Comparison of ENCODE assay signal across 17 cellular contexts in the genomic region with DNA sequence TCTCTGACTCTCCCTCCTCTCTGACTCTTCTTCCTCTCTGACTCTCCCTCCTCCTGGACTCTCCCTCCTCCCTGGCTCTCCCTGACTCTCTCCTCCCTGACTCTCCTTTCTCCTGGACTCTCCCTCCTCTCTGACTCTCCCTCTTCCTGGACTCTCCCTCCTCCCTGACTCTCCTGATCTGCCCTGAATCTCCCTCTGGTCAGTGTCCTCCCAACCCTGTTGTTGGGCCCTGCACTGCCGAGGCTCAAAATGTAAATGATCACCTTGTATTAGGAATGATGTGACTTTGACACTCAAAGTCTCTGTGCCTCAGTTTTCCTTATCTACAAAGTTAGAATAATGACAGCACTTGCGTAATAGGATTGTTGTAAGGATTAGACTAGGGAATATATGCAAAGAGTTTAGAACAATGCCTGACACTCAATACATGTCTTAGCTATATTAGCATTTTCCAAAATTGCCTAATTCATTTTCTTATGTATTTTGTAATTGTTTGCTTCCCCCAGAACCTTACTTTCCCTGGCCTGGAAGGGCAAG.
DNase-seq lines count a peak whose midpoint lies in the region; ATAC-seq and TF ChIP-seq lines count a peak whose summit lies in the region.
"Had no signal": no experiment of that assay in that cellular context is flagged by ENCODE, and none has a peak within 500 bp of the region (broad histone marks: within the 10 kb centered on the region; RNA-seq: fewer than 3 reads in every experiment).

No MANE protein-coding gene starts in this region.

- intact Hi-C loops in IMR-90 (cut with micrococcal nuclease) (no loop called here), right lobe of liver (cut with DNase I) (no loop called here)

- H2BK15ac ChIP-seq in IMR-90 (ENCODE audit: low read depth, low read length), result no peak overlapping the region

- no peaks in the 10 kb centered on the region for H3K36me3 ChIP-seq in IMR-90 (ENCODE audit: control insufficient read depth, insufficient read depth, low read length)
- no peaks in the 10 kb centered on the region for H3K36me3 ChIP-seq in right lobe of liver
- H3K36me3 ChIP-seq in suprapubic skin, result no peaks in the 10 kb centered on the region
- H3K36me3 ChIP-seq: BLaER1 had no signal

- H3K79me1 ChIP-seq in IMR-90 (ENCODE audit: low read depth in 1 of 2, low read length in 2 of 2), result no peaks in the 10 kb centered on the region

- no peak overlapping the region for H3K23ac ChIP-seq in IMR-90 (ENCODE audit: low read depth, low read length)

- ATAC-seq in IMR-90 (ENCODE audit: low read depth) (no peak), right lobe of liver (no peak), HG02884 (IDR thresholded peaks at IDR 0.05; ENCODE audit: unreplicated experiment) (no peak)
- ATAC-seq: CD8-positive, alpha-beta T cell had no signal

- no peaks in the 10 kb centered on the region for H3K9me1 ChIP-seq in IMR-90 (ENCODE audit: insufficient read depth, low read length)

- H3K4me3 Mint-ChIP-seq in chondrocyte (ENCODE audit: unreplicated experiment), result no peak overlapping the region
- H3K4me3 Mint-ChIP-seq: B cell; CD4-positive, CD25-positive, alpha-beta regulatory T cell; CD8-positive, alpha-beta T cell had no signal

- no peaks in the 10 kb centered on the region for H3K9me3 Mint-ChIP-seq in chondrocyte (ENCODE audit: low read depth)
- H3K9me3 Mint-ChIP-seq: CD4-positive, CD25-positive, alpha-beta regulatory T cell; CD8-positive, alpha-beta T cell had no signal

- TF ChIP-seq CTCF in IMR-90 (conservative IDR thresholded peaks at IDR 0.05; ENCODE audit: low read depth, low read length), result no peak
- TF ChIP-seq CTCF in chondrocyte (IDR thresholded peaks at IDR 0.05), result no peak
- no peak for TF ChIP-seq CTCF in right lobe of liver (IDR thresholded peaks at IDR 0.05)
- no peak for TF ChIP-seq CTCF in suprapubic skin (IDR thresholded peaks at IDR 0.05)

- H2AFZ ChIP-seq in IMR-90 (replicated peaks; ENCODE audit: low read length, poor library complexity), result no peak overlapping the region
- H2AFZ ChIP-seq: GM23248 had no signal

- no peak overlapping the region for H3K56ac ChIP-seq in IMR-90 (ENCODE audit: extremely low read depth, insufficient read depth, low read length)

- no peak overlapping the region for H3K4me3 ChIP-seq in IMR-90 (ENCODE audit: insufficient read depth, low read depth, low read length)
- H3K4me3 ChIP-seq in right lobe of liver, result no peak overlapping the region
- no peak overlapping the region for H3K4me3 ChIP-seq in suprapubic skin
- H3K4me3 ChIP-seq: BLaER1, GM23248 had no signal

- no CpG with 5 or more reads among the region's 2 CpGs for WGBS in IMR-90 (ENCODE audit: extremely low coverage in 2 of 2, insufficient read length in 1 of 2), 2 experiments
- WGBS in right lobe of liver (ENCODE audit: insufficient coverage, low coverage, low lambda C conversion rate, missing lambda C conversion rate), result 80% methylated on average over 2 of the region's 2 CpGs
- WGBS in suprapubic skin, result 100% methylated on average over 2 of the region's 2 CpGs

- H3K4me1 ChIP-seq in IMR-90 (ENCODE audit: control insufficient read depth, insufficient read depth, low read length) (0 out of 2 replicates have a peak, but pooled peaks cover 1% of the 10 kb centered on the region), right lobe of liver (peaks cover 0 to 23% (median 9%) of the 10 kb centered on the region in 4 donors), suprapubic skin (peaks cover 4% of the 10 kb centered on the region)

- H4K8ac ChIP-seq in IMR-90 (ENCODE audit: low read depth in 2 of 2, low read length in 2 of 2), result no peak overlapping the region

- TF ChIP-seq EP300 in suprapubic skin (IDR thresholded peaks at IDR 0.05), result no peak

- H3K18ac ChIP-seq in IMR-90 (ENCODE audit: low read depth, low read length), result no peak overlapping the region

- H4K5ac ChIP-seq in IMR-90 (ENCODE audit: low read depth, low read length), result no peak overlapping the region

- H3K27me3 ChIP-seq in IMR-90 (ENCODE audit: control insufficient read depth, insufficient read depth, low read length) (peaks cover 42% of the 10 kb centered on the region), right lobe of liver (no peaks in the 10 kb centered on the region), suprapubic skin (peaks cover 4% of the 10 kb centered on the region)
- H3K27me3 ChIP-seq: BLaER1 had no signal

- CTCF ChIA-PET in IMR-90 (lab: Yijun Ruan, JAX), result no interaction called here

- no peak overlapping the region for H3K14ac ChIP-seq in IMR-90 (replicated peaks; ENCODE audit: low read depth, low read length)

- no peak overlapping the region for H3K4me2 ChIP-seq in IMR-90 (ENCODE audit: low read depth, low read length)
- H3K4me2 ChIP-seq: BLaER1 had no signal

- no peak overlapping the region for H2BK20ac ChIP-seq in IMR-90 (ENCODE audit: low read depth, low read length)

- POLR2A ChIA-PET in IMR-90 (lab: Charles Lee; ENCODE audit: unreplicated experiment), result no interaction called here

- H4K91ac ChIP-seq in IMR-90 (ENCODE audit: insufficient read depth, low read depth, low read length), result no peak overlapping the region

- no peak overlapping the region for H3K9ac ChIP-seq in IMR-90 (ENCODE audit: low read depth, low read length)
- H3K9ac ChIP-seq: BLaER1, GM23248 had no signal

- BruUV-seq in IMR-90 (replicated peaks; lab: Mats Ljungman, UMichigan), result no TSS peak

- dilution Hi-C loops in IMR-90 (cut with HindIII; ENCODE audit: low sequenced_read_pairs, unreplicated experiment), result no loop called here

- peaks cover 25% of the 10 kb centered on the region for H3K27me3 Mint-ChIP-seq in chondrocyte (ENCODE audit: low read depth)

- no peak overlapping the region for H2AK5ac ChIP-seq in IMR-90 (ENCODE audit: low read depth, low read length)

- TF ChIP-seq POLR2A in IMR-90 (IDR thresholded peaks at IDR 0.05; ENCODE audit: low read depth, low read length), result no peak
- TF ChIP-seq POLR2A in right lobe of liver (IDR thresholded peaks at IDR 0.05), result no peak
- TF ChIP-seq POLR2A in suprapubic skin (IDR thresholded peaks at IDR 0.05), result no peak

- DNase-seq in IMR-90 (no peak), chondrocyte (ENCODE audit: low spot score) (no peak), right lobe of liver (peak in 1 of 3 donors; percentile 3), suprapubic skin (ENCODE audit: low spot score in 2 of 2) (no peak), AG20443 (ENCODE audit: low spot score) (no peak)
- DNase-seq: CD4-positive, CD25-positive, alpha-beta regulatory T cell; CD8-positive, alpha-beta T cell; DMS153; DND-41; GM23248; H7; HCEC 1CT had no signal

- in situ Hi-C loops in IMR-90 (cut with MboI; ENCODE audit: low sequenced_read_pairs), result no loop called here

- no peak overlapping the region for H3K27ac ChIP-seq in IMR-90 (ENCODE audit: insufficient read depth, low read length)
- peak overlapping the region; percentile 33 to 65 (median 52) for H3K27ac ChIP-seq in right lobe of liver
- no peak overlapping the region for H3K27ac ChIP-seq in suprapubic skin
- H3K27ac ChIP-seq: BLaER1, C4-2B, GM23248 had no signal

- H2AK9ac ChIP-seq in IMR-90 (replicated peaks; ENCODE audit: low read depth, low read length, poor library complexity), result no peak overlapping the region

- H2BK120ac ChIP-seq in IMR-90 (ENCODE audit: low read depth, low read length), result no peak overlapping the region

- H3K36me3 Mint-ChIP-seq in chondrocyte (ENCODE audit: low read depth), result no peaks in the 10 kb centered on the region
- H3K36me3 Mint-ChIP-seq: CD4-positive, CD25-positive, alpha-beta regulatory T cell; CD8-positive, alpha-beta T cell had no signal

- no peak overlapping the region for H2BK5ac ChIP-seq in IMR-90 (ENCODE audit: low read depth, low read length, poor library complexity, severe bottlenecking)

- H3K4me1 Mint-ChIP-seq in chondrocyte (ENCODE audit: low read depth), result peaks cover 12% of the 10 kb centered on the region
- H3K4me1 Mint-ChIP-seq: B cell; CD4-positive, CD25-positive, alpha-beta regulatory T cell had no signal

- TF ChIP-seq RAD21 in IMR-90 (IDR thresholded peaks at IDR 0.05; ENCODE audit: low read length), result no peak

- H3K9me3 ChIP-seq in IMR-90 (ENCODE audit: control insufficient read depth, insufficient read depth, low read length) (no peaks in the 10 kb centered on the region), right lobe of liver (no peaks in the 10 kb centered on the region), suprapubic skin (no peaks in the 10 kb centered on the region)
- H3K9me3 ChIP-seq: BLaER1, Caco-2 had no signal

- H3K4ac ChIP-seq in IMR-90 (ENCODE audit: low read depth, low read length), result no peak overlapping the region

- H4K20me1 ChIP-seq in IMR-90 (ENCODE audit: insufficient read depth, low read length), result no peaks in the 10 kb centered on the region
- H4K20me1 ChIP-seq: BLaER1 had no signal

- H3K27ac Mint-ChIP-seq in chondrocyte (ENCODE audit: unreplicated experiment), result peak overlapping the region; percentile 50
- H3K27ac Mint-ChIP-seq: B cell; CD4-positive, CD25-positive, alpha-beta regulatory T cell; CD8-positive, alpha-beta T cell had no signal

TF ChIP-seq in IMR-90, 13 proteins besides CTCF, POLR2A, EP300 and RAD21:
- TF ChIP-seq, protein P1, sequence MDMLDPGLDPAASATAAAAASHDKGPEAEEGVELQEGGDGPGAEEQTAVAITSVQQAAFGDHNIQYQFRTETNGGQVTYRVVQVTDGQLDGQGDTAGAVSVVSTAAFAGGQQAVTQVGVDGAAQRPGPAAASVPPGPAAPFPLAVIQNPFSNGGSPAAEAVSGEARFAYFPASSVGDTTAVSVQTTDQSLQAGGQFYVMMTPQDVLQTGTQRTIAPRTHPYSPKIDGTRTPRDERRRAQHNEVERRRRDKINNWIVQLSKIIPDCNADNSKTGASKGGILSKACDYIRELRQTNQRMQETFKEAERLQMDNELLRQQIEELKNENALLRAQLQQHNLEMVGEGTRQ (IDR thresholded peaks at IDR 0.05; ENCODE audit: low read depth, low read length), result no peak
- peak; percentile 62; the same call in 1 of the 2 replicates for TF ChIP-seq CEBPB (IDR thresholded peaks at IDR 0.05; ENCODE audit: low read depth, low read length)

Comparison
In these comparisons a context has a peak if more than half of its experiments do, and no peak if none do; other contexts are left out.
1. H3K27ac ChIP-seq: peak in right lobe of liver (3 of 3); none in IMR-90 (single experiment) and suprapubic skin (single experiment).